ENCODE assay signal across 22 cellular contexts in the genomic region with DNA sequence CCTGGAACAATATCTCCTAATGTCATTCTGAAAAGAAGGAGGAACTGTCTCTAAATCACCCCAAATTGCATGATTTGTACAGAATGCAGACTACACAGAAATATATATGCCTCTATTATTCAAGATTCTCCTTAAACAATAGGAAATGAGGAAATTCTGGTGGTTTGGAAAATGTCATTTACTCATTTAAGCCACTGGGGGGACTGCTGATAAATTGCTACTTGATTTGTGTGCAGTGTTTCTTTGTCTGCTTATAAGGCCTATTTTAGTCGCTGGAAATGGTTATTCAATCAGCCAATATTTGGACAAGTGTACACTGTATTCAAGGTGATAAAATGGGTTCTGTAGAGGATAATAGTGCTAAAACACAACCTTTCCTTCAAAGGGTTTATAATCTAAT.
DNase-seq lines count a peak whose midpoint lies in the region; ATAC-seq and TF ChIP-seq lines count a peak whose summit lies in the region.
"Had no signal": no experiment of that assay in that cellular context is flagged by ENCODE, and none has a peak within 500 bp of the region (broad histone marks: within the 10 kb centered on the region; RNA-seq: fewer than 3 reads in every experiment).

No MANE protein-coding gene starts in this region.

- no peaks in the 10 kb centered on the region for H3K4me1 Mint-ChIP-seq in endothelial cell (ENCODE audit: unreplicated experiment)
- H3K4me1 Mint-ChIP-seq in progenitor cell of endocrine pancreas (ENCODE audit: low read depth), result peaks cover 13% of the 10 kb centered on the region

- H3K36me3 ChIP-seq in thyroid gland, result no peaks in the 10 kb centered on the region
- H3K36me3 ChIP-seq: BLaER1 had no signal

- intact Hi-C loops in thyroid gland (cut with DNase I), result no loop called here

- H3K4me3 ChIP-seq in LNCaP clone FGC (ENCODE audit: low read depth, low read length) (no peak overlapping the region), thyroid gland (replicated peaks in 1 of 3) (no peak overlapping the region)
- H3K4me3 ChIP-seq: BLaER1, lung, SK-N-MC had no signal

- H3K27ac ChIP-seq in thyroid gland, result no peak overlapping the region
- H3K27ac ChIP-seq: BLaER1, parathyroid adenoma, SK-N-MC had no signal

- H3K27me3 ChIP-seq in thyroid gland, result no peaks in the 10 kb centered on the region
- H3K27me3 ChIP-seq: BLaER1 had no signal

- H3K27me3 Mint-ChIP-seq in endothelial cell (ENCODE audit: unreplicated experiment) (peaks cover 3% of the 10 kb centered on the region), progenitor cell of endocrine pancreas (peaks cover 3% of the 10 kb centered on the region)
- H3K27me3 Mint-ChIP-seq: effector memory CD8-positive, alpha-beta T cell; stimulated activated naive B cell treated with anti-CD40 and anti-IgM and Interleukin-4, amounts not matched to agents 10 μg/mL and 1 μg/mL and 100 μg/mL, for 72 hours had no signal

- 74 to 76% methylated on average over 1 of the region's 1 CpG for WGBS in thyroid gland, 2 donors

- no peak overlapping the region for H3K27ac Mint-ChIP-seq in endothelial cell (ENCODE audit: unreplicated experiment)
- H3K27ac Mint-ChIP-seq in progenitor cell of endocrine pancreas, result no peak overlapping the region
- H3K27ac Mint-ChIP-seq: activated naive CD4-positive, alpha-beta T cell treated with anti-CD3 and anti-CD28 coated beads, Interleukin-2, amount 50 U/mL, for 72 hours; effector memory CD8-positive, alpha-beta T cell; stimulated activated naive B cell treated with anti-CD40 and anti-IgM and Interleukin-4, amounts not matched to agents 10 μg/mL and 1 μg/mL and 100 μg/mL, for 72 hours had no signal

- ATAC-seq in HG02970 (IDR thresholded peaks at IDR 0.05; ENCODE audit: low FRiP score, unreplicated experiment) (no peak), HG02840 (IDR thresholded peaks at IDR 0.05; ENCODE audit: low FRiP score, unreplicated experiment) (no peak)
- ATAC-seq: activated CD4-positive, CD25-positive, alpha-beta regulatory T cell treated with anti-CD3 and anti-CD28 coated beads, Interleukin-2, amount 50 U/mL, for 24 hours; activated naive CD4-positive, alpha-beta T cell treated with anti-CD3 and anti-CD28 coated beads, Interleukin-2, amount 50 U/mL, for 72 hours; effector memory CD8-positive, alpha-beta T cell; HepG2; Panc1; stimulated activated naive B cell treated with anti-CD40 and anti-IgM and Interleukin-4, amounts not matched to agents 10 μg/mL and 1 μg/mL and 100 μg/mL, for 72 hours had no signal

- DNase-seq in NCI-H146 (lab: John Stamatoyannopoulos, UW) (peak; percentile 36), NCI-H146 treated with DMSO at 0.1 percent for 48 hours (lab: John Stamatoyannopoulos, UW; ENCODE audit: unreplicated experiment) (no peak), LNCaP clone FGC (ENCODE audit: low read depth) (no peak), endothelial cell (ENCODE audit: low spot score) (no peak), progenitor cell of endocrine pancreas (ENCODE audit: low spot score, unreplicated experiment) (no peak), thyroid gland (no peak)
- DNase-seq: effector memory CD8-positive, alpha-beta T cell; head of caudate nucleus; NCI-H2029 treated with DMSO at 0.1 percent for 48 hours; NCI-H526 treated with DMSO at 0.1 percent for 48 hours; stimulated activated naive B cell treated with anti-CD40 and anti-IgM and Interleukin-4, amounts not matched to agents 10 μg/mL and 1 μg/mL and 100 μg/mL, for 72 hours; trophoblast cell had no signal

- peak; percentile 28; the same call in 1 of the 2 replicates for TF ChIP-seq CTCF in LNCaP clone FGC (IDR thresholded peaks at IDR 0.05; ENCODE audit: control insufficient read depth, extremely low read depth, insufficient read depth)
- peak; percentile 59 for TF ChIP-seq CTCF in endothelial cell (IDR thresholded peaks at IDR 0.05; ENCODE audit: unreplicated experiment)
- peak; percentile 42 for TF ChIP-seq CTCF in progenitor cell of endocrine pancreas (IDR thresholded peaks at IDR 0.05; ENCODE audit: unreplicated experiment)
- TF ChIP-seq CTCF in thyroid gland (IDR thresholded peaks at IDR 0.05), result no peak

- no peaks in the 10 kb centered on the region for H3K36me3 Mint-ChIP-seq in endothelial cell (ENCODE audit: low read depth, unreplicated experiment)
- no peaks in the 10 kb centered on the region for H3K36me3 Mint-ChIP-seq in progenitor cell of endocrine pancreas (ENCODE audit: insufficient read depth)
- H3K36me3 Mint-ChIP-seq: activated naive CD4-positive, alpha-beta T cell treated with anti-CD3 and anti-CD28 coated beads, Interleukin-2, amount 50 U/mL, for 72 hours; stimulated activated naive B cell treated with anti-CD40 and anti-IgM and Interleukin-4, amounts not matched to agents 10 μg/mL and 1 μg/mL and 100 μg/mL, for 72 hours had no signal

- peaks cover 0 to 17% of the 10 kb centered on the region in 2 donors for H3K4me1 ChIP-seq in thyroid gland
- H3K4me1 ChIP-seq: parathyroid adenoma had no signal

- no peaks in the 10 kb centered on the region for H3K9me3 Mint-ChIP-seq in endothelial cell (ENCODE audit: unreplicated experiment)
- H3K9me3 Mint-ChIP-seq in progenitor cell of endocrine pancreas (ENCODE audit: low read depth), result no peaks in the 10 kb centered on the region

- H3K4me3 Mint-ChIP-seq in endothelial cell (ENCODE audit: unreplicated experiment) (no peak overlapping the region), progenitor cell of endocrine pancreas (ENCODE audit: low read depth) (no peak overlapping the region)
- H3K4me3 Mint-ChIP-seq: effector memory CD8-positive, alpha-beta T cell; stimulated activated naive B cell treated with anti-CD40 and anti-IgM and Interleukin-4, amounts not matched to agents 10 μg/mL and 1 μg/mL and 100 μg/mL, for 72 hours had no signal

- TF ChIP-seq POLR2A in thyroid gland (IDR thresholded peaks at IDR 0.05), result no peak

- no peaks in the 10 kb centered on the region for H3K9me3 ChIP-seq in thyroid gland

Comparison
In these comparisons a context has a peak if more than half of its experiments do, and no peak if none do; other contexts are left out.
1. CTCF ChIP-seq: peak in LNCaP clone FGC (single experiment), endothelial cell (single experiment) and progenitor cell of endocrine pancreas (single experiment); none in thyroid gland (0 of 6).